1 cellular context compared by ENCODE assay signal in the genomic region with DNA sequence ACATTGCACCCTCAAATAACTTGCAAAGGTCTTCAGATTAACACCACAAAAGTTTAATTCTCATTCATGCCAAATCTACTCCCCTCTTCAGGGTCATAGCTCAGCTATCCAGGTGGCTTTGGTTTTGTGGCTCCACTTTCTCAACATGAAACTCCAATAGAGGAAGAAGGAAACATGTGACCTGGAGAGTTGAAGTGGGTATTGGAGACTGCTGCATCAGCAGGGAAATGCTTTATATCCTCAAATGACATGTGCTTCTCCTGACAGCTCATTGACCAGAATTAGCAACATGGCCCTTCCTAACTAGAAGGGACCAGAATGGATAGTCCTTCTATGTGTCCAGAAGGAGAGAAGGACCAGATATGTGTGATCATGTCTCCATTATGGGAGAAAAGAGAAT.
TF ChIP-seq lines count a peak whose summit lies in the region.

No MANE protein-coding gene starts in this region.

TF ChIP-seq in GM23338, 12 proteins besides CTCF, POLR2A, EP300 and RAD21 (continued from another document):
- TF ChIP-seq REST (IDR thresholded peaks at IDR 0.05; ENCODE audit: unreplicated experiment): no peak
